ENCODE assay signal across 22 cellular contexts in genomic region chr18:47908523-47909039, GRCh38.
"Had no signal": no experiment of that assay in that cellular context is flagged by ENCODE, and none has a peak within 500 bp of the region (broad histone marks: within the 10 kb centered on the region; RNA-seq: fewer than 3 reads in every experiment).

No MANE protein-coding gene starts in this region.

- H3K27me3 Mint-ChIP-seq: activated naive CD4-positive, alpha-beta T cell treated with anti-CD3 and anti-CD28 coated beads, Interleukin-2, amount 10 ng/mL, durations not matched to agents 7 days and 5 days; activated T-helper 17 cell treated with anti-CD3 and anti-CD28 coated beads, Interleukin-2, amount 50 U/mL, for 72 hours; T-cell had no signal

- H3K27ac Mint-ChIP-seq: activated naive CD4-positive, alpha-beta T cell treated with anti-CD3 and anti-CD28 coated beads, Interleukin-2, amount 10 ng/mL, durations not matched to agents 7 days and 5 days; activated T-helper 17 cell treated with anti-CD3 and anti-CD28 coated beads, Interleukin-2, amount 50 U/mL, for 72 hours; neural progenitor cell had no signal

- H3K4me3 Mint-ChIP-seq: activated naive CD4-positive, alpha-beta T cell treated with anti-CD3 and anti-CD28 coated beads, Interleukin-2, amount 10 ng/mL, durations not matched to agents 7 days and 5 days; activated T-helper 17 cell treated with anti-CD3 and anti-CD28 coated beads, Interleukin-2, amount 50 U/mL, for 72 hours; neural progenitor cell; T-cell had no signal

- DNase-seq: activated CD4-positive, CD25-positive, alpha-beta regulatory T cell treated with anti-CD3 and anti-CD28 coated beads, Interleukin-2, amount 50 U/mL, for 72 hours; activated CD8-positive, alpha-beta memory T cell treated with anti-CD3 and anti-CD28 coated beads for 24 hours; activated naive CD4-positive, alpha-beta T cell treated with anti-CD3 and anti-CD28 coated beads, Interleukin-2, amount 10 ng/mL, durations not matched to agents 7 days and 5 days; amygdala; body of pancreas; central memory CD4-positive, alpha-beta T cell; foreskin fibroblast; glutamatergic neuron; hypothalamus; kidney; mesenchymal stem cell; ovary; stimulated activated CD4-positive, alpha-beta T cell treated with anti-CD3 and anti-CD28 coated beads, Interleukin-1b, Interleukin-23, amount 100 ng/mL, for 48 hours; substantia nigra; T-cell; T-helper 9 cell had no signal

- H3K36me3 ChIP-seq: ovary, vagina had no signal

- ATAC-seq: activated T-helper 17 cell treated with anti-CD3 and anti-CD28 coated beads, Interleukin-2, amount 50 U/mL, for 72 hours; body of pancreas; T-cell had no signal

- H3K27me3 ChIP-seq: body of pancreas, neural progenitor cell, ovary, tibial nerve, vagina had no signal

- H3K27ac ChIP-seq: body of pancreas, coronary artery, ovary, SK-N-MC, tibial nerve, vagina had no signal

- H3K9me3 ChIP-seq: body of pancreas, ovary, vagina had no signal

- H3K4me3 ChIP-seq: body of pancreas, coronary artery, neural progenitor cell, ovary, SK-N-MC, tibial nerve, vagina had no signal

- H3K4me1 Mint-ChIP-seq: neural progenitor cell had no signal
